ENCODE assay signal across 22 cellular contexts in genomic region chr1:3477241-3478109, GRCh38. TPM values are rescaled to one million over a fixed set of nuclear protein-coding genes. Genes with fewer than 3 reads are reported as not detected.
DNase-seq lines count a peak whose midpoint lies in the region; ATAC-seq, FAIRE-seq and TF ChIP-seq lines count a peak whose summit lies in the region.
"Had no signal": no experiment of that assay in that cellular context is flagged by ENCODE, and none has a peak within 500 bp of the region (broad histone marks: within the 10 kb centered on the region; RNA-seq: fewer than 3 reads in every experiment).

No MANE protein-coding gene starts in this region.

- no peak overlapping the region for H3K27ac Mint-ChIP-seq in nephron progenitor cell
- no peak overlapping the region for H3K27ac Mint-ChIP-seq in activated T-helper 17 cell treated with anti-CD3 and anti-CD28 coated beads, Interleukin-2, amount 50 U/mL, for 72 hours
- H3K27ac Mint-ChIP-seq: activated CD4-positive, alpha-beta memory T cell treated with anti-CD3 and anti-CD28 coated beads for 36 hours; activated naive CD4-positive, alpha-beta T cell treated with anti-CD3 and anti-CD28 coated beads, Interleukin-2, amount 50 U/mL, for 24 hours; WTC11 had no signal

- TF ChIP-seq POLR2A in GM12891 (IDR thresholded peaks at IDR 0.05; ENCODE audit: low read depth, low read length), result no peak

- H3K4me1 Mint-ChIP-seq in nephron progenitor cell, result peaks cover 11% of the 10 kb centered on the region
- no peaks in the 10 kb centered on the region for H3K4me1 Mint-ChIP-seq in activated T-helper 17 cell treated with anti-CD3 and anti-CD28 coated beads, Interleukin-2, amount 50 U/mL, for 72 hours
- H3K4me1 Mint-ChIP-seq: activated naive CD4-positive, alpha-beta T cell treated with anti-CD3 and anti-CD28 coated beads, Interleukin-2, amount 50 U/mL, for 24 hours; central memory CD8-positive, alpha-beta T cell; WTC11 had no signal

- FAIRE-seq in GM12891 (lab: Jason Lieb, UNC), result no peak
- FAIRE-seq: A204.1, astrocyte had no signal

- peaks cover 2% of the 10 kb centered on the region for H3K27me3 Mint-ChIP-seq in nephron progenitor cell (ENCODE audit: low read depth, poor library complexity)
- no peaks in the 10 kb centered on the region for H3K27me3 Mint-ChIP-seq in activated T-helper 17 cell treated with anti-CD3 and anti-CD28 coated beads, Interleukin-2, amount 50 U/mL, for 72 hours
- H3K27me3 Mint-ChIP-seq: activated CD4-positive, alpha-beta memory T cell treated with anti-CD3 and anti-CD28 coated beads for 36 hours; activated naive CD4-positive, alpha-beta T cell treated with anti-CD3 and anti-CD28 coated beads, Interleukin-2, amount 50 U/mL, for 24 hours; central memory CD8-positive, alpha-beta T cell had no signal

- H3K9me3 Mint-ChIP-seq in nephron progenitor cell, result no peaks in the 10 kb centered on the region
- no peaks in the 10 kb centered on the region for H3K9me3 Mint-ChIP-seq in activated T-helper 17 cell treated with anti-CD3 and anti-CD28 coated beads, Interleukin-2, amount 50 U/mL, for 72 hours
- H3K9me3 Mint-ChIP-seq: activated CD4-positive, alpha-beta memory T cell treated with anti-CD3 and anti-CD28 coated beads for 36 hours; activated naive CD4-positive, alpha-beta T cell treated with anti-CD3 and anti-CD28 coated beads, Interleukin-2, amount 50 U/mL, for 24 hours; central memory CD8-positive, alpha-beta T cell; WTC11 had no signal

- ATAC-seq in activated T-helper 17 cell treated with anti-CD3 and anti-CD28 coated beads, Interleukin-2, amount 50 U/mL, for 72 hours (replicated peaks), result no peak
- ATAC-seq: gastroesophageal sphincter, right cardiac atrium, WTC11 had no signal

- no peak overlapping the region for H3K4me3 Mint-ChIP-seq in nephron progenitor cell
- H3K4me3 Mint-ChIP-seq in activated T-helper 17 cell treated with anti-CD3 and anti-CD28 coated beads, Interleukin-2, amount 50 U/mL, for 72 hours, result no peak overlapping the region
- H3K4me3 Mint-ChIP-seq: activated CD4-positive, alpha-beta memory T cell treated with anti-CD3 and anti-CD28 coated beads for 36 hours; activated naive CD4-positive, alpha-beta T cell treated with anti-CD3 and anti-CD28 coated beads, Interleukin-2, amount 50 U/mL, for 24 hours; central memory CD8-positive, alpha-beta T cell; WTC11 had no signal

- no peak for TF ChIP-seq CTCF in nephron progenitor cell (IDR thresholded peaks at IDR 0.05)

- DNase-seq in DMS53 (lab: John Stamatoyannopoulos, UW) (peak; percentile 50), DMS53 treated with DMSO at 0.1 percent for 48 hours (lab: John Stamatoyannopoulos, UW; ENCODE audit: unreplicated experiment) (no peak), GM12891 (ENCODE audit: insufficient read length, low spot score) (peak; percentile 64), RPMI7951 (ENCODE audit: low read depth) (peak; percentile 24), nephron progenitor cell (peak; percentile 41), NCI-H1048 (lab: John Stamatoyannopoulos, UW) (no peak), Ammon's horn (ENCODE audit: low spot score) (no peak)
- DNase-seq: activated CD4-positive, alpha-beta memory T cell treated with anti-CD3 and anti-CD28 coated beads for 36 hours; activated T-cell treated with anti-CD3 and anti-CD28 coated beads, Interleukin-2, amount 50 U/mL, for 1 hour; DMS153; effector CD8-positive, alpha-beta T cell; KBM-7; NCI-H1694 treated with DMSO at 0.1 percent for 48 hours; ovary; right cardiac atrium had no signal

- H3K36me3 Mint-ChIP-seq in nephron progenitor cell (ENCODE audit: low read depth), result peaks cover 5% of the 10 kb centered on the region
- H3K36me3 Mint-ChIP-seq in activated T-helper 17 cell treated with anti-CD3 and anti-CD28 coated beads, Interleukin-2, amount 50 U/mL, for 72 hours (ENCODE audit: low read depth), result no peaks in the 10 kb centered on the region
- H3K36me3 Mint-ChIP-seq: activated CD4-positive, alpha-beta memory T cell treated with anti-CD3 and anti-CD28 coated beads for 36 hours; activated naive CD4-positive, alpha-beta T cell treated with anti-CD3 and anti-CD28 coated beads, Interleukin-2, amount 50 U/mL, for 24 hours had no signal

TF ChIP-seq in GM12891, 5 proteins besides CTCF, POLR2A, EP300 and RAD21:
- TF ChIP-seq SPI1 (IDR thresholded peaks at IDR 0.05; ENCODE audit: low read depth, low read length) (no peak), TAF1 (IDR thresholded peaks at IDR 0.05; ENCODE audit: low read depth, low read length) (no peak), POU2F2 (IDR thresholded peaks at IDR 0.05; ENCODE audit: low read depth, low read length) (no peak), PAX5 (IDR thresholded peaks at IDR 0.05; ENCODE audit: insufficient read depth, low read length, severe bottlenecking) (no peak), POLR2AphosphoS5 (IDR thresholded peaks at IDR 0.05; ENCODE audit: low read depth, low read length) (no peak)

RNA-seq across cellular contexts. Expression of gene ARHGEF16, which starts 23.0 kb away (rescaled TPM):
- polyA plus RNA-seq in GM12891 (2012; ENCODE audit: low read depth, missing spikeins), result not detected
- not detected in 2 replicates for total RNA-seq in RPMI7951 (2014; rRNA removed; shearing (Covaris generic))
- under 1 TPM in 1 of 2 donors, not detected in 1; 0.16 TPM for total RNA-seq in activated T-helper 17 cell treated with anti-CD3 and anti-CD28 coated beads, Interleukin-2, amount 50 U/mL, for 72 hours

Comparison
In these comparisons a context has a peak if more than half of its experiments do, and no peak if none do; other contexts are left out.
1. DNase-seq: peak in DMS53 (single experiment), GM12891 (single experiment), RPMI7951 (single experiment) and nephron progenitor cell (single experiment); none in DMS53 treated with DMSO at 0.1 percent for 48 hours (single experiment), NCI-H1048 (single experiment) and Ammon's horn (single experiment).